In the genomic region with DNA sequence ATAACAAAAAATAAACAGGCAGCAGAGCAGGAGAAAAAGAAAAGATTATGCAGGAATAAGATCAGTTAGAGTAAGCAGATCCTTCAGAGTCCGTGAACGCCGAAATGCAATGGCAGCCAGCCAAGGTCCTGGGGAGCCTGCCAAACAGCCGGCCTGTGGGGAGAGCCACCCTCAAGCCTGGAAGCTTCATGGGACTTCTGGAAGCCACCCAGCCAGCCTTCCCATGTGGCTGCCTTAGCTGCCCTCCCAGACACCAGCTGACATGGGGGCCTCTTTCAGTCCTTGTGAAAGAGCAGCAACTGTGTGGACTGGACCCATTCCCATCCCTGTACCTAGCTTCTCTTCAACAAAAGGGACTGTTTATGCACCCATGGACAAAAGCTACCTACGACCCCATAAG, we compare ENCODE assay signal across 9 cellular contexts.
DNase-seq lines count a peak whose midpoint lies in the region; ATAC-seq, FAIRE-seq and TF ChIP-seq lines count a peak whose summit lies in the region.
"Had no signal": no experiment of that assay in that cellular context is flagged by ENCODE, and none has a peak within 500 bp of the region (broad histone marks: within the 10 kb centered on the region; RNA-seq: fewer than 3 reads in every experiment).

No MANE protein-coding gene starts in this region.

- H3K9ac ChIP-seq in mammary epithelial cell (ENCODE audit: insufficient read depth, low read length), result no peak overlapping the region
- no peak overlapping the region for H3K9ac ChIP-seq in endothelial cell of umbilical vein (replicated peaks; ENCODE audit: extremely low read depth, insufficient read depth, low read length)
- no peak overlapping the region for H3K9ac ChIP-seq in Karpas-422 (ENCODE audit: low read length)

- intact Hi-C loops in MCF 10A (cut with micrococcal nuclease), result no loop called here
- intact Hi-C loops in mammary epithelial cell (cut with micrococcal nuclease), result no loop called here
- intact Hi-C loops in endothelial cell of umbilical vein (cut with micrococcal nuclease), result no loop called here
- intact Hi-C loops in mucosa of descending colon (cut with DNase I, micrococcal nuclease), result no loop called here
- intact Hi-C loops in uterus (cut with DNase I; ENCODE audit: low total_unique reads), result no loop called here

- H3K4me2 ChIP-seq in mammary epithelial cell (ENCODE audit: insufficient read depth, low read depth, low read length) (no peak overlapping the region), endothelial cell of umbilical vein (ENCODE audit: insufficient read depth, low read length) (no peak overlapping the region), Karpas-422 (ENCODE audit: low read depth, low read length, poor library complexity, severe bottlenecking) (no peak overlapping the region)

- dilution Hi-C loops in mammary epithelial cell (cut with HindIII; ENCODE audit: low sequenced_read_pairs) (no loop called here), endothelial cell of umbilical vein (cut with MboI; ENCODE audit: extremely low pct_ligation_motif_present, low sequenced_read_pairs) (no loop called here)

- no peaks in the 10 kb centered on the region for H3K9me1 ChIP-seq in endothelial cell of umbilical vein (replicated peaks; ENCODE audit: control insufficient read depth, extremely low read depth, insufficient read depth, low read length)

- H3K4me1 Mint-ChIP-seq in MCF 10A (ENCODE audit: insufficient read depth, unreplicated experiment), result no peaks in the 10 kb centered on the region
- no peaks in the 10 kb centered on the region for H3K4me1 Mint-ChIP-seq in activated CD8-positive, alpha-beta memory T cell treated with anti-CD3 and anti-CD28 coated beads, Interleukin-2, amount 10 ng/mL, durations not matched to agents 7 days and 5 days

- no peak for TF ChIP-seq CTCF in MCF 10A (IDR thresholded peaks at IDR 0.05; ENCODE audit: unreplicated experiment)
- TF ChIP-seq CTCF in mammary epithelial cell (conservative IDR thresholded peaks at IDR 0.05 in 1 of 2, IDR thresholded peaks at IDR 0.05 in 1 of 2; ENCODE audit: extremely low read depth in 1 of 2, insufficient read depth in 1 of 2, low read depth in 1 of 2, low read length in 2 of 2), result no peak
- TF ChIP-seq CTCF in endothelial cell of umbilical vein (IDR thresholded peaks at IDR 0.05; ENCODE audit: extremely low read depth in 1 of 2, insufficient read depth in 1 of 2, low read depth in 1 of 2, low read length in 2 of 2), result no peak
- TF ChIP-seq CTCF in mucosa of descending colon (IDR thresholded peaks at IDR 0.05), result no peak
- TF ChIP-seq CTCF in uterus (IDR thresholded peaks at IDR 0.05), result no peak

- BruUV-seq in MCF 10A (replicated peaks; lab: Mats Ljungman, UMichigan) (no TSS peak), mammary epithelial cell (replicated peaks; lab: Mats Ljungman, UMichigan) (no TSS peak), endothelial cell of umbilical vein (replicated peaks; lab: Mats Ljungman, UMichigan) (no TSS peak)

- H3K9me3 ChIP-seq in mammary epithelial cell (replicated peaks; ENCODE audit: insufficient read depth, low read length) (no peaks in the 10 kb centered on the region), endothelial cell of umbilical vein (replicated peaks; ENCODE audit: control insufficient read depth, insufficient read depth, low read length) (no peaks in the 10 kb centered on the region), mucosa of descending colon (no peaks in the 10 kb centered on the region), uterus (no peaks in the 10 kb centered on the region), Karpas-422 (ENCODE audit: low read length) (no peaks in the 10 kb centered on the region)

- no peaks in the 10 kb centered on the region for H3K79me2 ChIP-seq in mammary epithelial cell (ENCODE audit: insufficient read depth, low read length)
- H3K79me2 ChIP-seq in endothelial cell of umbilical vein (ENCODE audit: control insufficient read depth, insufficient read depth, low read length), result no peaks in the 10 kb centered on the region
- no peaks in the 10 kb centered on the region for H3K79me2 ChIP-seq in Karpas-422 (ENCODE audit: low read length)

- H3K4me3 ChIP-seq in mammary epithelial cell (replicated peaks in 1 of 3; ENCODE audit: insufficient read depth in 1 of 3, low read depth in 2 of 3, low read length in 3 of 3) (no peak overlapping the region), endothelial cell of umbilical vein (replicated peaks in 1 of 3; ENCODE audit: insufficient read depth in 1 of 3, low read depth in 1 of 3, low read length in 3 of 3) (no peak overlapping the region), mucosa of descending colon (no peak overlapping the region), uterus (no peak overlapping the region), Karpas-422 (ENCODE audit: low read length) (no peak overlapping the region)

- POLR2A ChIA-PET in MCF 10A (lab: Yijun Ruan, JAX) (no interaction called here), endothelial cell of umbilical vein (lab: Charles Lee) (no interaction called here)

- CTCF ChIA-PET in MCF 10A (lab: Yijun Ruan, JAX), result interaction anchor here (0.6 to 1.0 kb wide), 3 partner anchors 28 to 90 kb away, joined by 3 read pairs; no protein-coding TSS in a partner anchor
- CTCF ChIA-PET in mammary epithelial cell (lab: Charles Lee; ENCODE audit: low non-redundant PET), result no interaction called here
- CTCF ChIA-PET in endothelial cell of umbilical vein (lab: Charles Lee), result interaction anchor here (2.1 kb wide), 1 partner anchor 11 kb away, joined by 4 read pairs; no protein-coding TSS in a partner anchor
- CTCF ChIA-PET in activated CD8-positive, alpha-beta memory T cell treated with anti-CD3 and anti-CD28 coated beads, Interleukin-2, amount 10 ng/mL, durations not matched to agents 7 days and 5 days (lab: Charles Lee), result interaction anchor here (1.0 to 1.4 kb wide), 2 partner anchors 13 to 22 kb away, joined by 4 to 5 read pairs; no protein-coding TSS in a partner anchor

- H4K20me1 ChIP-seq in mammary epithelial cell (ENCODE audit: insufficient read depth, low read length), result no peaks in the 10 kb centered on the region
- no peaks in the 10 kb centered on the region for H4K20me1 ChIP-seq in endothelial cell of umbilical vein (replicated peaks; ENCODE audit: control insufficient read depth, extremely low read depth, insufficient read depth, low read length)
- no peaks in the 10 kb centered on the region for H4K20me1 ChIP-seq in Karpas-422 (ENCODE audit: insufficient read depth, low read depth, low read length)

- H3K27me3 ChIP-seq in mammary epithelial cell (ENCODE audit: insufficient read depth, low read length) (no peaks in the 10 kb centered on the region), endothelial cell of umbilical vein (ENCODE audit: control insufficient read depth in 2 of 2, insufficient read depth in 2 of 2, low read length in 2 of 2) (no peaks in the 10 kb centered on the region), uterus (no peaks in the 10 kb centered on the region), Karpas-422 (ENCODE audit: low read length) (no peaks in the 10 kb centered on the region)

- no peaks in the 10 kb centered on the region for H3K9me3 Mint-ChIP-seq in MCF 10A (ENCODE audit: unreplicated experiment)
- no peaks in the 10 kb centered on the region for H3K9me3 Mint-ChIP-seq in activated CD8-positive, alpha-beta memory T cell treated with anti-CD3 and anti-CD28 coated beads, Interleukin-2, amount 10 ng/mL, durations not matched to agents 7 days and 5 days (ENCODE audit: low read depth)

- 65% methylated on average over 4 of the region's 5 CpGs for WGBS in mammary epithelial cell (ENCODE audit: low coverage, missing lambda C conversion rate)

- no peak overlapping the region for H3K27ac Mint-ChIP-seq in MCF 10A (ENCODE audit: low read depth, unreplicated experiment)
- H3K27ac Mint-ChIP-seq in activated CD8-positive, alpha-beta memory T cell treated with anti-CD3 and anti-CD28 coated beads, Interleukin-2, amount 10 ng/mL, durations not matched to agents 7 days and 5 days, result no peak overlapping the region

- H3K27ac ChIP-seq in mammary epithelial cell (ENCODE audit: insufficient read depth, low read depth, low read length) (no peak overlapping the region), endothelial cell of umbilical vein (ENCODE audit: insufficient read depth, low read depth, low read length) (no peak overlapping the region), uterus (no peak overlapping the region), Karpas-422 (ENCODE audit: low read length) (no peak overlapping the region)

- FAIRE-seq in endothelial cell of umbilical vein (lab: Jason Lieb, UNC), result no peak

- in situ Hi-C loops in mammary epithelial cell (cut with MboI; ENCODE audit: low sequenced_read_pairs in 2 of 2), result no loop called here

- no peaks in the 10 kb centered on the region for H3K27me3 Mint-ChIP-seq in MCF 10A (ENCODE audit: insufficient read depth, unreplicated experiment)
- peaks cover 17% of the 10 kb centered on the region for H3K27me3 Mint-ChIP-seq in activated CD8-positive, alpha-beta memory T cell treated with anti-CD3 and anti-CD28 coated beads, Interleukin-2, amount 10 ng/mL, durations not matched to agents 7 days and 5 days

- H3K36me3 ChIP-seq in mammary epithelial cell (ENCODE audit: insufficient read depth, low read length) (peaks cover 6% of the 10 kb centered on the region), endothelial cell of umbilical vein (ENCODE audit: control insufficient read depth in 2 of 2, extremely low read depth in 1 of 2, insufficient read depth in 2 of 2, low read length in 2 of 2) (no peaks in the 10 kb centered on the region), mucosa of descending colon (ENCODE audit: low read depth) (no peaks in the 10 kb centered on the region), uterus (no peaks in the 10 kb centered on the region), Karpas-422 (ENCODE audit: insufficient read depth, low read length) (no peaks in the 10 kb centered on the region)

- TF ChIP-seq POLR2A in endothelial cell of umbilical vein (IDR thresholded peaks at IDR 0.05; ENCODE audit: low read depth, low read length) (no peak), uterus (IDR thresholded peaks at IDR 0.05) (no peak)

- H3K4me3 Mint-ChIP-seq in MCF 10A (ENCODE audit: unreplicated experiment), result no peak overlapping the region
- no peak overlapping the region for H3K4me3 Mint-ChIP-seq in activated CD8-positive, alpha-beta memory T cell treated with anti-CD3 and anti-CD28 coated beads, Interleukin-2, amount 10 ng/mL, durations not matched to agents 7 days and 5 days

- DNase-seq in MCF 10A (ENCODE audit: unreplicated experiment), result peak; percentile 45
- no peak for DNase-seq in mammary epithelial cell
- DNase-seq in endothelial cell of umbilical vein (ENCODE audit: low read depth, low spot score), result peak; percentile 14
- DNase-seq in mucosa of descending colon, result peak; percentile 69 to 85 (median 75)
- DNase-seq in uterus, result peak; percentile 84 to 87
- DNase-seq in Karpas-422, result no peak
- no peak for DNase-seq in NCI-H1930 (lab: John Stamatoyannopoulos, UW)
- DNase-seq in activated CD8-positive, alpha-beta memory T cell treated with anti-CD3 and anti-CD28 coated beads, Interleukin-2, amount 10 ng/mL, durations not matched to agents 7 days and 5 days, result no peak
- DNase-seq: NK-92 treated with Interleukin-12 subunit alpha and Interleukin-12 subunit beta, amount 100 ng/mL, for 24 hours had no signal

- H3K4me1 ChIP-seq in mammary epithelial cell (ENCODE audit: insufficient read depth, low read length) (no peaks in the 10 kb centered on the region), endothelial cell of umbilical vein (ENCODE audit: control insufficient read depth, extremely low read depth, insufficient read depth, low read length) (no peaks in the 10 kb centered on the region), mucosa of descending colon (ENCODE audit: low read depth) (no peaks in the 10 kb centered on the region), uterus (peaks cover 0 to 8% of the 10 kb centered on the region in 2 donors), Karpas-422 (ENCODE audit: low read length) (no peaks in the 10 kb centered on the region)

- ATAC-seq in mucosa of descending colon, result peak; percentile 51
- no peak for ATAC-seq in activated CD8-positive, alpha-beta memory T cell treated with anti-CD3 and anti-CD28 coated beads, Interleukin-2, amount 10 ng/mL, durations not matched to agents 7 days and 5 days

- H3K36me3 Mint-ChIP-seq in MCF 10A (ENCODE audit: insufficient read depth, unreplicated experiment), result peaks cover 22% of the 10 kb centered on the region
- no peaks in the 10 kb centered on the region for H3K36me3 Mint-ChIP-seq in activated CD8-positive, alpha-beta memory T cell treated with anti-CD3 and anti-CD28 coated beads, Interleukin-2, amount 10 ng/mL, durations not matched to agents 7 days and 5 days

- H3K9me2 ChIP-seq in Karpas-422 (replicated peaks; ENCODE audit: insufficient read depth, low read length), result no peaks in the 10 kb centered on the region

- H2AFZ ChIP-seq in mammary epithelial cell (ENCODE audit: low read depth, low read length) (no peak overlapping the region), endothelial cell of umbilical vein (ENCODE audit: low read depth, low read length) (no peak overlapping the region), Karpas-422 (ENCODE audit: low read length) (no peak overlapping the region)

Comparison
In these comparisons a context has a peak if more than half of its experiments do, and no peak if none do; other contexts are left out.
1. DNase-seq: peak in MCF 10A (single experiment), endothelial cell of umbilical vein (single experiment), mucosa of descending colon (3 of 3) and uterus (2 of 2); none in mammary epithelial cell (single experiment), Karpas-422 (single experiment), NCI-H1930 (0 of 2) and activated CD8-positive, alpha-beta memory T cell treated with anti-CD3 and anti-CD28 coated beads, Interleukin-2, amount 10 ng/mL, durations not matched to agents 7 days and 5 days (single experiment).